In the genomic region with DNA sequence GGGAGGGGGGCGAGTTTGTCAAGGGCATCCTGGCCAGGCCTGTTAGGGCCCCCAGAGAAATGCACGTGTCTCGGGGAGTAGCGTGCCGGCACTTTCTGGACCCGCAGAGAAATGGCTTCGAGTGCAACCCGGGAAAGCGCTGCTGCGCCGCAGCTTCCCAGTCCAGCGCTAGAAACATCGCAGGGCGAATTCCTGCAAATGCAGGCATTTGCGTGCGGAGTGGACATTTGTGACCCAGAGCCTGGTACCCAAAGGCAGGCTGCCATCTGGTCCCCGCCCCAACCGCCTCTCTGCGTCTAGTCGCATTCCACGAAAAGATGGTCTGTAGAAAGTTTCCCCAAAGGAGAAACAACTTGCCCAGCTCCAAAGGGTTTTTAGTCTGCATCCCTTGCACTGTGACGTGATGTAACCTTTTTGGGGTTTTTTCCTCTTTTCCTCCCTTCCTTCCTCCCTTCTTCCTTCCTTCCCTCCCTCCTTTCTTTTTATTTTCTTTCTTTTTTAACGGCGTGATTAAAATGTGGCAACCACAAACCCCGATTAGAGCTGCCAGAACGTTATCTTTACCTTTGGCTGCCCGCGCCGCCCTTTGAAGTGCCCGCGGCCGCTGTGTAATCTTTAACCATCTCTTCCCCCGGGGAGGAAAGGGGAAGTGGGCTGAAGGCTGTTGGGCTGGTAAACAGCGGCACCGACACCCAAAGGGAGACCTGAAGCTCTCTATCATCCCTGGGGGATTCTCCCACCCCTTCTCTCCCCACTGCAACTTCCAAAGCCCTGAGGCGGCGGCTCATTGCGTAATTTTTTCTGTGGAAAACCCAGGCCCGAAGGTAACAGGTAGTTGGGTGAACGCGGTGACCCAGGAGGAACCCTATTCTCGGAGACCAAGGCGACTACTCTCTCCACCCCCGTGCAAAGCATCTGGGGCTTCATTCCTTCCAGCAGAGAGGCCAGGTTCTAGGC, we compare ENCODE assay signal across 7 cellular contexts. TPM values are rescaled to one million over a fixed set of nuclear protein-coding genes. Genes with fewer than 3 reads are reported as not detected.
DNase-seq lines count a peak whose midpoint lies in the region; ATAC-seq, FAIRE-seq and TF ChIP-seq lines count a peak whose summit lies in the region.

No MANE protein-coding gene starts in this region.

- WGBS in psoas muscle, 3 donors = 10 to 12% (median 10%) methylated on average over 41 to 44 of the region's 44 CpGs

- TF ChIP-seq CTCF in psoas muscle (IDR thresholded peaks at IDR 0.05) = no peak

- peak overlapping the region; percentile 84 for H3K27ac Mint-ChIP-seq in T-helper 17 cell

- H3K4me1 Mint-ChIP-seq in T-helper 17 cell = peaks cover 10% of the 10 kb centered on the region

- ATAC-seq in GM18498 (IDR thresholded peaks at IDR 0.05; ENCODE audit: unreplicated experiment) = peak; percentile 52
- peak; percentile 42 for ATAC-seq in HG02588 (IDR thresholded peaks at IDR 0.05; ENCODE audit: unreplicated experiment)
- no peak for ATAC-seq in T-helper 17 cell
- ATAC-seq in psoas muscle = peak in 1 of 4 donors; percentile 35

- H3K4me3 Mint-ChIP-seq in T-helper 17 cell = peak overlapping the region; percentile 80

- H3K27me3 Mint-ChIP-seq in T-helper 17 cell = peaks cover 52% of the 10 kb centered on the region

- FAIRE-seq in frontal cortex (lab: Jason Lieb, UNC) = no peak
- FAIRE-seq in GM12892 (lab: Jason Lieb, UNC) = no peak

- peak overlapping the region; percentile 76 for H3K4me3 ChIP-seq in psoas muscle

- no peaks in the 10 kb centered on the region for H3K36me3 ChIP-seq in psoas muscle (ENCODE audit: insufficient read depth in 1 of 2, low read depth in 1 of 2)

- no peaks in the 10 kb centered on the region for H3K4me1 ChIP-seq in psoas muscle

- intact Hi-C loops in psoas muscle (cut with DNase I) = loop anchor here in 1 of 2 donors (5.0 kb wide), 1 partner anchor 42 kb away; no protein-coding TSS in a partner anchor

- peaks cover 0 to 31% (median 0%) of the 10 kb centered on the region in 3 donors for H3K27me3 ChIP-seq in psoas muscle (ENCODE audit: insufficient read depth in 3 of 3, low read length in 2 of 3)

- TF ChIP-seq POLR2A in GM12892 (IDR thresholded peaks at IDR 0.05; ENCODE audit: low read depth, low read length) = no peak

- no peaks in the 10 kb centered on the region for H3K9me3 ChIP-seq in T-helper 17 cell (ENCODE audit: control insufficient read depth, low read length, poor library complexity, severe bottlenecking)
- H3K9me3 ChIP-seq in psoas muscle = peaks cover 4% of the 10 kb centered on the region

- H3K27ac ChIP-seq in psoas muscle = peak overlapping the region; percentile 74

- DNase-seq in T-helper 17 cell (no peak), frontal cortex (ENCODE audit: low spot score in 2 of 2) (peak; percentile 11 to 40), psoas muscle (peak in 1 of 2 donors; percentile 46), GM19238 (ENCODE audit: insufficient read length, low spot score) (no peak), GM12892 (ENCODE audit: insufficient read length) (no peak)

- no peaks in the 10 kb centered on the region for H3K36me3 Mint-ChIP-seq in T-helper 17 cell (ENCODE audit: low read depth)

RNA-seq across cellular contexts. Expression of gene LGR5, which starts 1.1 kb away (rescaled TPM):
- not detected for total RNA-seq in T-helper 17 cell
- under 0.01 TPM for total RNA-seq in frontal cortex
- 1 to 10 TPM; 1.7 to 6.4 (median 4.8) TPM for total RNA-seq in psoas muscle
- 10 to 100 TPM in 1 of 3 donors, 1 to 10 TPM in 1, under 1 TPM in 1; 0.04 to 19.5 (median 8.7) TPM for polyA plus RNA-seq in psoas muscle
- polyA plus RNA-seq in GM12892 (2012; ENCODE audit: missing spikeins) = not detected

Comparison
In these comparisons a context has a peak if more than half of its experiments do, and no peak if none do; other contexts are left out.
1. DNase-seq: peak in frontal cortex (2 of 2); none in T-helper 17 cell (0 of 3), GM19238 (single experiment) and GM12892 (single experiment).